8 cellular contexts compared by ENCODE assay signal in genomic region chr19:38733493-38734175, GRCh38. TPM values are rescaled to one million over a fixed set of nuclear protein-coding genes. Genes with fewer than 3 reads are reported as not detected.
DNase-seq lines count a peak whose midpoint lies in the region; ATAC-seq and TF ChIP-seq lines count a peak whose summit lies in the region.

No MANE protein-coding gene starts in this region.

- DNase-seq in GM23338 (ENCODE audit: low spot score) (no peak), T-helper 17 cell (no peak), glomerular visceral epithelial cell (ENCODE audit: extremely low spot score) (peak; percentile 53), NCI-H128 (lab: John Stamatoyannopoulos, UW; ENCODE audit: unreplicated experiment) (no peak), GM20000 (ENCODE audit: low spot score) (no peak), head of caudate nucleus (no peak)
- DNase-seq in stimulated activated effector memory CD8-positive, alpha-beta T cell treated with anti-CD3 and anti-CD28 coated beads, Interleukin-12 subunit alpha, Interleukin-12 subunit beta, amount 100 ng/mL, for 72 hours (ENCODE audit: low spot score in 2 of 2) = peak in 1 of 2 donors; percentile 60

- H3K27me3 Mint-ChIP-seq in GM23338 (ENCODE audit: insufficient read depth, low read depth, poor library complexity) (peaks cover 47% of the 10 kb centered on the region), T-helper 17 cell (no peaks in the 10 kb centered on the region)

- H3F3A ChIP-seq in GM23338 (replicated peaks; ENCODE audit: low read depth) = peaks cover 13% of the 10 kb centered on the region; the same call in 1 of the 2 replicates

- H3K27ac Mint-ChIP-seq in GM23338 = no peak overlapping the region
- peak overlapping the region; percentile 90 for H3K27ac Mint-ChIP-seq in T-helper 17 cell
- H3K27ac Mint-ChIP-seq in stimulated activated effector memory CD8-positive, alpha-beta T cell treated with anti-CD3 and anti-CD28 coated beads, Interleukin-12 subunit alpha, Interleukin-12 subunit beta, amount 100 ng/mL, for 72 hours = peak overlapping the region; percentile 95

- H3K4me3 ChIP-seq in GM23338 = peak overlapping the region; percentile 69; the same call in 1 of the 2 replicates

- no peak overlapping the region for H3K27ac ChIP-seq in GM23338 (ENCODE audit: low read depth)

- H3K9me3 Mint-ChIP-seq in GM23338 = no peaks in the 10 kb centered on the region; the same call in 2 of the 3 replicates
- H3K9me3 Mint-ChIP-seq in stimulated activated effector memory CD8-positive, alpha-beta T cell treated with anti-CD3 and anti-CD28 coated beads, Interleukin-12 subunit alpha, Interleukin-12 subunit beta, amount 100 ng/mL, for 72 hours = no peaks in the 10 kb centered on the region

- intact Hi-C loops in head of caudate nucleus (cut with DNase I) = loop anchor here (5.0 kb wide), 1 partner anchor 99 kb away; the partner anchor contains the start of gene ECH1

- H3K4me3 Mint-ChIP-seq in GM23338 = no peak overlapping the region
- H3K4me3 Mint-ChIP-seq in T-helper 17 cell = peak overlapping the region; percentile 31
- H3K4me3 Mint-ChIP-seq in stimulated activated effector memory CD8-positive, alpha-beta T cell treated with anti-CD3 and anti-CD28 coated beads, Interleukin-12 subunit alpha, Interleukin-12 subunit beta, amount 100 ng/mL, for 72 hours = peak overlapping the region; percentile 74

- 0 out of 2 replicates have a peak overlapping the region, but pooled peaks have one; percentile 84 for H3K4me2 ChIP-seq in GM23338

- H2AFZ ChIP-seq in GM23338 = no peak overlapping the region

- H3K4me1 ChIP-seq in GM23338 (ENCODE audit: insufficient read depth) = peaks cover 13% of the 10 kb centered on the region

- no peak for TF ChIP-seq CTCF in GM23338 (conservative IDR thresholded peaks at IDR 0.05; ENCODE audit: low read depth in 2 of 2)
- no peak for TF ChIP-seq CTCF in GM20000 (IDR thresholded peaks at IDR 0.05; ENCODE audit: extremely low read depth, missing control alignments)

- H3K9me2 ChIP-seq in GM23338 (ENCODE audit: insufficient read depth) = no peaks in the 10 kb centered on the region

- H3K36me3 Mint-ChIP-seq in GM23338 (ENCODE audit: low read depth) (peaks cover 32% of the 10 kb centered on the region), T-helper 17 cell (ENCODE audit: low read depth) (peaks cover 3% of the 10 kb centered on the region)
- H3K36me3 Mint-ChIP-seq in stimulated activated effector memory CD8-positive, alpha-beta T cell treated with anti-CD3 and anti-CD28 coated beads, Interleukin-12 subunit alpha, Interleukin-12 subunit beta, amount 100 ng/mL, for 72 hours = peaks cover 77% of the 10 kb centered on the region

- H3K36me3 ChIP-seq in GM23338 (ENCODE audit: insufficient read depth) = peaks cover 6% of the 10 kb centered on the region

- H3K4me1 Mint-ChIP-seq in GM23338 (peaks cover 25% of the 10 kb centered on the region), T-helper 17 cell (peaks cover 38% of the 10 kb centered on the region)
- H3K4me1 Mint-ChIP-seq in stimulated activated effector memory CD8-positive, alpha-beta T cell treated with anti-CD3 and anti-CD28 coated beads, Interleukin-12 subunit alpha, Interleukin-12 subunit beta, amount 100 ng/mL, for 72 hours = peaks cover 70% of the 10 kb centered on the region

- H3K27me3 ChIP-seq in GM23338 (ENCODE audit: insufficient read depth) = peaks cover 10% of the 10 kb centered on the region

- no peak for ATAC-seq in GM23338
- no peak for ATAC-seq in T-helper 17 cell
- ATAC-seq in stimulated activated effector memory CD8-positive, alpha-beta T cell treated with anti-CD3 and anti-CD28 coated beads, Interleukin-12 subunit alpha, Interleukin-12 subunit beta, amount 100 ng/mL, for 72 hours = peak; percentile 54
- no peak for ATAC-seq in GM18868 (IDR thresholded peaks at IDR 0.05; ENCODE audit: unreplicated experiment)

- H3K79me2 ChIP-seq in GM23338 (replicated peaks; ENCODE audit: insufficient read depth) = no peaks in the 10 kb centered on the region

- no peaks in the 10 kb centered on the region for H3K9me3 ChIP-seq in T-helper 17 cell (ENCODE audit: control insufficient read depth, low read length, poor library complexity, severe bottlenecking)

- H4K20me1 ChIP-seq in GM23338 (replicated peaks; ENCODE audit: insufficient read depth) = peaks cover 6% of the 10 kb centered on the region

TF ChIP-seq in GM23338, 12 proteins besides CTCF, POLR2A, EP300 and RAD21:
- peak; percentile 44; the same call in 1 of the 2 replicates for TF ChIP-seq POLR2AphosphoS5 (IDR thresholded peaks at IDR 0.05; ENCODE audit: low read depth)
- TF ChIP-seq ETS1 (IDR thresholded peaks at IDR 0.05) = no peak
- no peak for TF ChIP-seq EZH2 (IDR thresholded peaks at IDR 0.05; ENCODE audit: low read depth, unreplicated experiment)
- TF ChIP-seq EZH2phosphoT487 (IDR thresholded peaks at IDR 0.05; ENCODE audit: unreplicated experiment) = no peak
- TF ChIP-seq ZNF114 (CRISPR knock-in tag; IDR thresholded peaks at IDR 0.05) = no peak

RNA-seq across cellular contexts. Expression of gene CAPN12, which starts 10.6 kb away (rescaled TPM):
- 8.0 and 20.5 TPM in 2 replicates for total RNA-seq in GM23338 (2014; rRNA removed; shearing (Covaris generic))
- polyA plus RNA-seq in GM23338 (2016; fragmentation: Nextera tagmentation; extraction: Ambion mirVana) = 19.1 and 21.8 TPM in 2 replicates
- total RNA-seq in T-helper 17 cell = 1 to 10 TPM; 6.8 to 9.0 TPM

RNA-seq across cellular contexts. Expression of gene LGALS7, which starts 39.7 kb away (rescaled TPM):
- total RNA-seq in GM23338 (2014; rRNA removed; shearing (Covaris generic)) = not detected in 2 replicates
- 1.6 and 4.8 TPM in 2 replicates for polyA plus RNA-seq in GM23338 (2016; fragmentation: Nextera tagmentation; extraction: Ambion mirVana)
- not detected for total RNA-seq in T-helper 17 cell

RNA-seq across cellular contexts. Expression of gene LGALS7B, which starts 55.4 kb away (rescaled TPM):
- 2.4 TPM in 1 of 2 replicates, not detected in the other for total RNA-seq in GM23338 (2014; rRNA removed; shearing (Covaris generic))
- polyA plus RNA-seq in GM23338 (2016; fragmentation: Nextera tagmentation; extraction: Ambion mirVana) = 6.6 and 8.6 TPM in 2 replicates
- total RNA-seq in T-helper 17 cell = not detected
